In genomic region chr7:102464577-102465280, GRCh38 we compare ENCODE assay signal across 8 cellular contexts. TPM values are rescaled to one million over a fixed set of nuclear protein-coding genes. Genes with fewer than 3 reads are reported as not detected.
DNase-seq lines count a peak whose midpoint lies in the region; ATAC-seq lines count a peak whose summit lies in the region.

Gene ALKBH4, minus strand, starts transcription at chr7:102464863. Its CDS starts 27 bp downstream, at chr7:102464836.
Gene LRWD1, plus strand, starts transcription at chr7:102464984. Its CDS starts 97 bp downstream, at chr7:102465081.

- H3K4me1 ChIP-seq in effector memory CD4-positive, alpha-beta T cell (ENCODE audit: control insufficient read depth, insufficient read depth, low read length, poor library complexity, severe bottlenecking), result peaks cover 19% of the 10 kb centered on the region
- H3K4me1 ChIP-seq in mesenchymal stem cell (ENCODE audit: control insufficient read depth, insufficient read depth, low read depth, low read length), result peaks cover 25% of the 10 kb centered on the region

- peak within 1 kb of the TSS; percentile 93 for H3K4me3 ChIP-seq in effector memory CD4-positive, alpha-beta T cell (ENCODE audit: insufficient read depth, low read depth, low read length, poor library complexity, severe bottlenecking)
- H3K4me3 ChIP-seq in mesenchymal stem cell (ENCODE audit: insufficient read depth in 1 of 2, low read depth in 1 of 2, low read length in 2 of 2), result peak within 1 kb of the TSS; percentile 99 to 100

- H3K27ac ChIP-seq in effector memory CD4-positive, alpha-beta T cell (ENCODE audit: insufficient read depth, low read length, poor library complexity, severe bottlenecking), result peak within 1 kb of the TSS; percentile 64
- peak within 1 kb of the TSS; percentile 39 for H3K27ac ChIP-seq in mesenchymal stem cell (ENCODE audit: low read length, poor library complexity, severe bottlenecking)

- H2BK5ac ChIP-seq in mesenchymal stem cell (ENCODE audit: low read depth, low read length, poor library complexity, severe bottlenecking), result peak within 1 kb of the TSS; percentile 24

- peak within 1 kb of the TSS; percentile 44 for H2BK120ac ChIP-seq in mesenchymal stem cell (ENCODE audit: low read depth, low read length)

- under 1% methylated on average over 71 of the region's 81 CpGs for WGBS in mesenchymal stem cell

- H3K14ac ChIP-seq in mesenchymal stem cell (ENCODE audit: low read length in 2 of 2), result peak within 1 kb of the TSS in 1 of 2 experiments; percentile 97

- H2AFZ ChIP-seq in mesenchymal stem cell (ENCODE audit: low read depth, low read length), result peak within 1 kb of the TSS; percentile 99

- no peaks in the 10 kb centered on the region for H3K9me3 ChIP-seq in effector memory CD4-positive, alpha-beta T cell (ENCODE audit: control insufficient read depth, low read length)
- H3K9me3 ChIP-seq in mesenchymal stem cell (ENCODE audit: control insufficient read depth, low read length), result no peaks in the 10 kb centered on the region

- peak within 1 kb of the TSS; percentile 61 to 83 for H2BK12ac ChIP-seq in mesenchymal stem cell (ENCODE audit: low read length in 2 of 2)

- H3K79me1 ChIP-seq in mesenchymal stem cell (replicated peaks; ENCODE audit: low read length, poor library complexity, severe bottlenecking), result peaks cover 52% of the 10 kb centered on the region

- H2BK15ac ChIP-seq in mesenchymal stem cell (ENCODE audit: low read depth, poor library complexity, severe bottlenecking), result peak within 1 kb of the TSS; percentile 74

- peak within 1 kb of the TSS; percentile 71 for H2AK5ac ChIP-seq in mesenchymal stem cell (ENCODE audit: low read length, severe bottlenecking)

- no peaks in the 10 kb centered on the region for H3K27me3 ChIP-seq in effector memory CD4-positive, alpha-beta T cell (replicated peaks; ENCODE audit: control insufficient read depth, insufficient read depth, low read length, poor library complexity, severe bottlenecking)
- H3K27me3 ChIP-seq in mesenchymal stem cell (ENCODE audit: control insufficient read depth in 1 of 2, insufficient read depth in 1 of 2, low read length in 2 of 2), result no peaks in the 10 kb centered on the region

- H3K4me2 ChIP-seq in mesenchymal stem cell (ENCODE audit: low read length, poor library complexity, severe bottlenecking), result peak within 1 kb of the TSS; percentile 87

- peak within 1 kb of the TSS; percentile 96 to 99 for H3K18ac ChIP-seq in mesenchymal stem cell (ENCODE audit: low read depth in 1 of 2, low read length in 2 of 2)

- H3K36me3 ChIP-seq in effector memory CD4-positive, alpha-beta T cell (ENCODE audit: control insufficient read depth, insufficient read depth, low read length), result peaks cover 8% of the 10 kb centered on the region
- peaks cover 16 to 45% of the 10 kb centered on the region in 2 experiments for H3K36me3 ChIP-seq in mesenchymal stem cell (ENCODE audit: control insufficient read depth in 1 of 2, insufficient read depth in 2 of 2, low read depth in 1 of 2, low read length in 2 of 2)

- H4K91ac ChIP-seq in mesenchymal stem cell (ENCODE audit: low read length), result peak within 1 kb of the TSS; percentile 95

- peak within 1 kb of the TSS in 1 of 2 experiments; percentile 98 for H3K23ac ChIP-seq in mesenchymal stem cell (ENCODE audit: low read length in 2 of 2)

- H3K4ac ChIP-seq in mesenchymal stem cell (ENCODE audit: low read depth in 1 of 2, low read length in 2 of 2), result peak within 1 kb of the TSS; percentile 95 to 96

- H3K9ac ChIP-seq in mesenchymal stem cell (ENCODE audit: low read length), result peak within 1 kb of the TSS; percentile 99

- peak; percentile 90 for ATAC-seq in GM19468 (IDR thresholded peaks at IDR 0.05; ENCODE audit: extremely low read depth, unreplicated experiment)

- peak within 1 kb of the TSS; percentile 99 for H4K8ac ChIP-seq in mesenchymal stem cell (ENCODE audit: low read length)

- DNase-seq in COLO668 (lab: John Stamatoyannopoulos, UW; ENCODE audit: unreplicated experiment), result peak; percentile 95
- DNase-seq in HS-5 (ENCODE audit: low read depth), result peak; percentile 39
- DNase-seq in NK-92 treated with Interleukin-12 subunit alpha and Interleukin-12 subunit beta, amount 100 ng/mL, for 24 hours (lab: John Stamatoyannopoulos, UW), result peak; percentile 95
- DNase-seq in activated CD8-positive, alpha-beta memory T cell treated with anti-CD3 and anti-CD28 coated beads for 24 hours, result peak; percentile 99
- DNase-seq in effector memory CD4-positive, alpha-beta T cell, result peak; percentile 87 to 91 (median 90)
- peak; percentile 91 for DNase-seq in mesenchymal stem cell
- peak; percentile 94 for DNase-seq in stimulated activated CD8-positive, alpha-beta memory T cell treated with anti-CD3 and anti-CD28 coated beads, Interleukin-12 subunit alpha, Interleukin-12 subunit beta, amount 100 ng/mL, for 24 hours (ENCODE audit: extremely low read depth)

RNA-seq across cellular contexts. Expression of gene ALKBH4, which starts in this region (rescaled TPM):
- 9.1 TPM for polyA plus RNA-seq in mesenchymal stem cell (2013, experiment 1 of 2)
- polyA plus RNA-seq in mesenchymal stem cell (2013, experiment 2 of 2), result 8.9 TPM

RNA-seq across cellular contexts. Expression of gene LRWD1, which starts in this region (rescaled TPM):
- 6.8 TPM for polyA plus RNA-seq in mesenchymal stem cell (2013, experiment 1 of 2)
- 7.0 TPM for polyA plus RNA-seq in mesenchymal stem cell (2013, experiment 2 of 2)

Comparison
In these comparisons a context has a peak if more than half of its experiments do, and no peak if none do; other contexts are left out.
1. Peak in every context shown above with its lines: DNase-seq, ATAC-seq, H3K4me3 ChIP-seq and H3K27ac ChIP-seq.
2. DNase-seq: peak in every context shown above with its lines; median percentile 99 in activated CD8-positive, alpha-beta memory T cell treated with anti-CD3 and anti-CD28 coated beads for 24 hours; 95 in COLO668; 95 in NK-92 treated with Interleukin-12 subunit alpha and Interleukin-12 subunit beta, amount 100 ng/mL, for 24 hours; 94 in stimulated activated CD8-positive, alpha-beta memory T cell treated with anti-CD3 and anti-CD28 coated beads, Interleukin-12 subunit alpha, Interleukin-12 subunit beta, amount 100 ng/mL, for 24 hours; 91 in mesenchymal stem cell; 90 in effector memory CD4-positive, alpha-beta T cell; 39 in HS-5.